ENCODE assay signal across 8 cellular contexts in the genomic region with DNA sequence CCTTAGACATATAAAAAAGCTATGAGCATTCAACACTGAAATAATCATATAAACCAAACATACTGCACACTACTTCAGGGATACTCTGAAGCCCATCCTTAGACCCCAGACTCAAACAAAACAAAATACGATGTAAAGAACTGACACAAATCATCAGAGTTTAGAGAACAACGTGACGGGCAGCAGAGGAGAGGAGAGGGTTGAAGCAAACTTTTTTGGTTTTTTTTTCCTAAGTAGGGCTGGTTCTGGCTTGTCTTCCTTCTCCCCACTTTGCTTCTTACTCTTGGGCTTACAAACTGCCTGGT. TPM values are rescaled to one million over a fixed set of nuclear protein-coding genes. Genes with fewer than 3 reads are reported as not detected.
DNase-seq lines count a peak whose midpoint lies in the region; ATAC-seq, FAIRE-seq and TF ChIP-seq lines count a peak whose summit lies in the region.

No MANE protein-coding gene starts in this region.

- in situ Hi-C loops in HepG2 (cut with HindIII; ENCODE audit: extremely low pct_ligation_motif_present, low pct_unique_long_range_greater_than_20kb) = no loop called here

- BruUV-seq in HepG2 (replicated peaks; lab: Mats Ljungman, UMichigan) = TSS peak; percentile 81

- H3K9ac ChIP-seq in HepG2 (ENCODE audit: insufficient read depth, low read depth, low read length) = peak overlapping the region; percentile 66

- TF ChIP-seq RAD21 in HepG2 (CRISPR knock-in tag; IDR thresholded peaks at IDR 0.05) = no peak

- H3K4me2 ChIP-seq in HepG2 (ENCODE audit: low read depth, low read length) = peak overlapping the region; percentile 90

- WGBS in HepG2 (ENCODE audit: low lambda C conversion rate) = 9% methylated on average over 3 of the region's 3 CpGs
- 14 to 18% methylated on average over 3 of the region's 3 CpGs for WGBS in thyroid gland, 2 donors

- H3K27ac ChIP-seq in angular gyrus (ENCODE audit: low read depth, low read length) = peak overlapping the region; percentile 85
- no peak overlapping the region for H3K27ac ChIP-seq in HepG2 (ENCODE audit: extremely low read length, insufficient read depth, low read length)
- H3K27ac ChIP-seq in thyroid gland = peak overlapping the region; percentile 91 to 99 (median 97)

- intact Hi-C loops in HepG2 (cut with micrococcal nuclease; ENCODE audit: unreplicated experiment) = no loop called here
- intact Hi-C loops in thyroid gland (cut with DNase I) = no loop called here

- no peaks in the 10 kb centered on the region for H4K20me1 ChIP-seq in HepG2 (ENCODE audit: insufficient read depth, low read length)

- no peak for ATAC-seq in HepG2

- peak overlapping the region; percentile 55 for H2AFZ ChIP-seq in HepG2 (ENCODE audit: low read length)

- no peak for TF ChIP-seq EP300 in HepG2 (IDR thresholded peaks at IDR 0.05; ENCODE audit: low read depth in 2 of 2, low read length in 2 of 2)
- no peak for TF ChIP-seq EP300 in HepG2 (CRISPR knock-in tag; IDR thresholded peaks at IDR 0.05; ENCODE audit: borderline replicate concordance)

- H3K36me3 ChIP-seq in HepG2 (replicated peaks in 1 of 2; ENCODE audit: control insufficient read depth in 1 of 2, insufficient read depth in 2 of 2, low read length in 2 of 2) = no peaks in the 10 kb centered on the region
- no peaks in the 10 kb centered on the region for H3K36me3 ChIP-seq in thyroid gland

- H3K27me3 ChIP-seq in HepG2 (ENCODE audit: control insufficient read depth in 1 of 2, insufficient read depth in 2 of 2, low read length in 2 of 2) (peaks cover 0 to 4% of the 10 kb centered on the region in 2 experiments; a peak in 1 of 5 replicates), thyroid gland (no peaks in the 10 kb centered on the region)

- H3K9me3 ChIP-seq in HepG2 (ENCODE audit: low read length) (no peaks in the 10 kb centered on the region), thyroid gland (no peaks in the 10 kb centered on the region)

- POLR2A ChIA-PET in HepG2 (lab: Yijun Ruan, JAX) = no interaction called here

- no peak for DNase-seq in activated T-cell treated with anti-CD3 and anti-CD28 coated beads, Interleukin-2, amount 50 U/mL, for 24 hours
- no peak for DNase-seq in activated T-cell treated with anti-CD3 and anti-CD28 coated beads, Interleukin-2, amount 50 U/mL, for 1 hour
- DNase-seq in HepG2 (ENCODE audit: low spot score) (no peak), thyroid gland (no peak), NCI-H526 (lab: John Stamatoyannopoulos, UW) (no peak), T1000 (lab: John Stamatoyannopoulos, UW) (no peak), HuH-7 (ENCODE audit: low spot score) (no peak)

- no peaks in the 10 kb centered on the region for H3K9me3 Mint-ChIP-seq in activated T-cell treated with anti-CD3 and anti-CD28 coated beads, Interleukin-2, amount 50 U/mL, for 24 hours

- H3K4me1 Mint-ChIP-seq in activated T-cell treated with anti-CD3 and anti-CD28 coated beads, Interleukin-2, amount 50 U/mL, for 24 hours (ENCODE audit: low read depth) = peaks cover 47% of the 10 kb centered on the region

- H3K4me1 ChIP-seq in HepG2 (ENCODE audit: insufficient read depth, low read length) = peaks cover 20% of the 10 kb centered on the region
- peaks cover 0 to 6% of the 10 kb centered on the region in 2 donors for H3K4me1 ChIP-seq in thyroid gland

- peak overlapping the region; percentile 78 for H3K4me3 Mint-ChIP-seq in activated T-cell treated with anti-CD3 and anti-CD28 coated beads, Interleukin-2, amount 50 U/mL, for 24 hours

- TF ChIP-seq POLR2A in HepG2 (IDR thresholded peaks at IDR 0.05; ENCODE audit: insufficient read depth in 1 of 2, low read depth in 2 of 2, low read length in 2 of 2) = no peak
- no peak for TF ChIP-seq POLR2A in thyroid gland (IDR thresholded peaks at IDR 0.05)

- no peak for FAIRE-seq in HepG2 (lab: Jason Lieb, UNC)

- no peaks in the 10 kb centered on the region for H3K36me3 Mint-ChIP-seq in activated T-cell treated with anti-CD3 and anti-CD28 coated beads, Interleukin-2, amount 50 U/mL, for 24 hours (ENCODE audit: low read depth)

- peak overlapping the region; percentile 96 for H3K27ac Mint-ChIP-seq in activated T-cell treated with anti-CD3 and anti-CD28 coated beads, Interleukin-2, amount 50 U/mL, for 24 hours

- H3K4me3 ChIP-seq in HepG2 (replicated peaks in 1 of 3; ENCODE audit: insufficient read depth in 1 of 3, low read depth in 2 of 3, low read length in 3 of 3) (peak overlapping the region; percentile 58 to 76 (median 73)), thyroid gland (replicated peaks in 1 of 3) (peak overlapping the region; percentile 38 to 98 (median 78))

- CTCF ChIA-PET in HepG2 (lab: Yijun Ruan, JAX; ENCODE audit: low intra/inter-chr PET ratio, low total read pairs) = no interaction called here

- no peaks in the 10 kb centered on the region for H3K79me2 ChIP-seq in HepG2 (ENCODE audit: insufficient read depth, low read length)

- H3K27me3 Mint-ChIP-seq in activated T-cell treated with anti-CD3 and anti-CD28 coated beads, Interleukin-2, amount 50 U/mL, for 24 hours = no peaks in the 10 kb centered on the region

- no peak for TF ChIP-seq CTCF in HepG2 (CRISPR knock-in tag; IDR thresholded peaks at IDR 0.05)
- TF ChIP-seq CTCF in thyroid gland (IDR thresholded peaks at IDR 0.05) = no peak

TF ChIP-seq in HepG2, 621 proteins besides CTCF, POLR2A, EP300 and RAD21:
- TF ChIP-seq ZNF652 (CRISPR knock-in tag; IDR thresholded peaks at IDR 0.05; ENCODE audit: borderline replicate concordance, low read depth) (0 out of 2 replicates have a peak, but pooled peaks have one; percentile 2), ZNF205 (CRISPR knock-in tag; IDR thresholded peaks at IDR 0.05) (no peak), CBFB (CRISPR knock-in tag; IDR thresholded peaks at IDR 0.05) (no peak), JUNB (CRISPR knock-in tag; IDR thresholded peaks at IDR 0.05; ENCODE audit: borderline replicate concordance) (no peak), STAT5B (CRISPR knock-in tag; IDR thresholded peaks at IDR 0.05) (no peak), ZNF512 (CRISPR knock-in tag; IDR thresholded peaks at IDR 0.05) (no peak), JARID2 (CRISPR knock-in tag; IDR thresholded peaks at IDR 0.05; ENCODE audit: insufficient replicate concordance) (no peak)
- TF ChIP-seq, protein P1, sequence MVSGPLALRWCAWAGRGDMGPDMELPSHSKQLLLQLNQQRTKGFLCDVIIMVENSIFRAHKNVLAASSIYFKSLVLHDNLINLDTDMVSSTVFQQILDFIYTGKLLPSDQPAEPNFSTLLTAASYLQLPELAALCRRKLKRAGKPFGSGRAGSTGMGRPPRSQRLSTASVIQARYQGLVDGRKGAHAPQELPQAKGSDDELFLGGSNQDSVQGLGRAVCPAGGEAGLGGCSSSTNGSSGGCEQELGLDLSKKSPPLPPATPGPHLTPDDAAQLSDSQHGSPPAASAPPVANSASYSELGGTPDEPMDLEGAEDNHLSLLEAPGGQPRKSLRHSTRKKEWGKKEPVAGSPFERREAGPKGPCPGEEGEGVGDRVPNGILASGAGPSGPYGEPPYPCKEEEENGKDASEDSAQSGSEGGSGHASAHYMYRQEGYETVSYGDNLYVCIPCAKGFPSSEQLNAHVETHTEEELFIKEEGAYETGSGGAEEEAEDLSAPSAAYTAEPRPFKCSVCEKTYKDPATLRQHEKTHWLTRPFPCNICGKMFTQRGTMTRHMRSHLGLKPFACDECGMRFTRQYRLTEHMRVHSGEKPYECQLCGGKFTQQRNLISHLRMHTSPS (CRISPR knock-in tag; IDR thresholded peaks at IDR 0.05; ENCODE audit: low read depth) = no peak

RNA-seq across cellular contexts. Expression of gene GAP43, which starts 34.7 kb away (rescaled TPM):
- not detected in 2 replicates for total RNA-seq in HepG2 (2016; rRNA removed; fragmentation: Illumina TruSeq; extraction: Trizol)
- total RNA-seq in HepG2 (2016; cell fraction: cytosol; rRNA removed; fragmentation: Illumina TruSeq; extraction: Trizol; ENCODE audit: low read depth) = not detected in 2 replicates
- not detected in 2 replicates for total RNA-seq in HepG2 (2016; cell fraction: insoluble cytoplasmic fraction; rRNA removed; fragmentation: Illumina TruSeq; extraction: Trizol)
- not detected in 2 replicates for total RNA-seq in HepG2 (2016; cell fraction: membrane; rRNA removed; fragmentation: Illumina TruSeq; extraction: Trizol)
- total RNA-seq in HepG2 (2016; cell fraction: nucleus; rRNA removed; fragmentation: Illumina TruSeq; extraction: Trizol) = not detected in 2 replicates
- polyA plus RNA-seq in HepG2 (2011; rRNA removed) = not detected in 2 replicates
- not detected in 2 replicates for polyA plus RNA-seq in HepG2 (2011; cell fraction: cytosol; rRNA removed)
- not detected in 2 replicates for polyA plus RNA-seq in HepG2 (2011; cell fraction: nucleus; rRNA removed)
- 0.13 and 0.16 TPM in 2 replicates for polyA plus RNA-seq in HepG2 (2012)
- polyA plus RNA-seq in HepG2 (2016; cell fraction: cytosol; fragmentation: Illumina TruSeq; extraction: Trizol; ENCODE audit: low read depth) = not detected in 2 replicates
- polyA plus RNA-seq in HepG2 (2016; cell fraction: insoluble cytoplasmic fraction; fragmentation: Illumina TruSeq; extraction: Trizol; ENCODE audit: low read depth) = 0.14 TPM in 1 of 2 replicates, not detected in the other
- not detected in 2 replicates for polyA plus RNA-seq in HepG2 (2016; cell fraction: membrane; fragmentation: Illumina TruSeq; extraction: Trizol; ENCODE audit: low read depth)
- polyA plus RNA-seq in HepG2 (2016; cell fraction: nucleus; fragmentation: Illumina TruSeq; extraction: Trizol; ENCODE audit: insufficient read depth, low read depth) = not detected in 2 replicates
- 0.09 TPM in 1 of 2 replicates, not detected in the other for polyA minus RNA-seq in HepG2 (2011; rRNA and poly(A)+ RNA removed; ENCODE audit: low replicate concordance)
- polyA minus RNA-seq in HepG2 (2011; cell fraction: cytosol; rRNA and poly(A)+ RNA removed) = not detected in 2 replicates
- polyA minus RNA-seq in HepG2 (2011; cell fraction: nucleus; rRNA and poly(A)+ RNA removed) = not detected in 2 replicates
- total RNA-seq in thyroid gland = not detected
